8 cellular contexts compared by ENCODE assay signal in genomic region chr2:27085670-27086089, GRCh38. TPM values are rescaled to one million over a fixed set of nuclear protein-coding genes. Genes with fewer than 3 reads are reported as not detected.
A peak's percentile ranks its signal among the peaks of the same experiment; 100 is the strongest.
DNase-seq lines count a peak whose midpoint lies in the region; ATAC-seq, FAIRE-seq and TF ChIP-seq lines count a peak whose summit lies in the region.

No MANE protein-coding gene starts in this region.

- H3K4me3 ChIP-seq in left ventricle myocardium inferior: peak overlapping the region; percentile 84
- peak overlapping the region; percentile 40 to 73 (median 54) for H3K4me3 ChIP-seq in pancreas

- H3K9me3 ChIP-seq in left ventricle myocardium inferior (replicated peaks) (no peaks in the 10 kb centered on the region), pancreas (no peaks in the 10 kb centered on the region)

- intact Hi-C loops in left ventricle myocardium inferior (cut with micrococcal nuclease): loop anchor here (10.0 kb wide), 1 partner anchor 121 kb away; no protein-coding TSS in a partner anchor
- intact Hi-C loops in pancreas (cut with DNase I): loop anchor here in 1 of 3 donors (10.0 kb wide), 1 partner anchor 121 kb away; no protein-coding TSS in a partner anchor

- no peaks in the 10 kb centered on the region for H3K9me3 Mint-ChIP-seq in HFFc6

- WGBS in pancreas, 2 donors: 0% methylated on average over 32 to 38 of the region's 38 CpGs

- TF ChIP-seq CTCF in HFFc6 (IDR thresholded peaks at IDR 0.05): peak; percentile 57; the same call in 1 of the 2 replicates
- TF ChIP-seq CTCF in left ventricle myocardium inferior (IDR thresholded peaks at IDR 0.05; ENCODE audit: borderline replicate concordance): peak; percentile 61
- TF ChIP-seq CTCF in pancreas (IDR thresholded peaks at IDR 0.05): no peak

- H3K27me3 Mint-ChIP-seq in HFFc6 (ENCODE audit: insufficient read depth): peaks cover 3% of the 10 kb centered on the region

- peaks cover 55% of the 10 kb centered on the region for H3K4me1 ChIP-seq in left ventricle myocardium inferior
- H3K4me1 ChIP-seq in pancreas: peaks cover 0 to 18% (median 0%) of the 10 kb centered on the region in 3 donors

- no peaks in the 10 kb centered on the region for H3K27me3 ChIP-seq in left ventricle myocardium inferior (ENCODE audit: low read depth)
- no peaks in the 10 kb centered on the region for H3K27me3 ChIP-seq in pancreas

- H3K27ac Mint-ChIP-seq in HFFc6: peak overlapping the region; percentile 41

- H3K27ac ChIP-seq in left ventricle myocardium inferior (replicated peaks) (peak overlapping the region; percentile 97), pancreas (peak overlapping the region; percentile 66 to 83 (median 77))

- peak overlapping the region; percentile 62 for H3K4me3 Mint-ChIP-seq in HFFc6

- DNase-seq in NCI-H524 (lab: John Stamatoyannopoulos, UW): peak; percentile 48 to 73
- no peak for DNase-seq in NCI-H524 treated with DMSO at 0.1 percent for 48 hours (lab: John Stamatoyannopoulos, UW)
- DNase-seq in HFFc6: peak; percentile 46
- peak; percentile 49 for DNase-seq in NCI-H69 (lab: John Stamatoyannopoulos, UW)
- peak; percentile 41 for DNase-seq in amniotic epithelial cell (ENCODE audit: low read depth)
- peak; percentile 82 for DNase-seq in left ventricle myocardium inferior
- DNase-seq in pancreas: peak; percentile 64 to 88 (median 80)
- no peak for DNase-seq in GOT3 (lab: John Stamatoyannopoulos, UW)

- peaks cover 27% of the 10 kb centered on the region for H3K4me1 Mint-ChIP-seq in HFFc6 (ENCODE audit: low read depth)

- no peaks in the 10 kb centered on the region for H3K36me3 ChIP-seq in left ventricle myocardium inferior
- no peaks in the 10 kb centered on the region for H3K36me3 ChIP-seq in pancreas

- FAIRE-seq in pancreas (lab: Jason Lieb, UNC): no peak

- peak; percentile 44 to 64 (median 58) for ATAC-seq in pancreas

- H3K36me3 Mint-ChIP-seq in HFFc6 (ENCODE audit: low read depth): peaks cover 7% of the 10 kb centered on the region; the same call in 1 of the 2 replicates

RNA-seq across cellular contexts. Expression of gene KHK, which starts 0.9 kb away (rescaled TPM):
- 1 to 10 TPM; 1.0 to 1.7 (median 1.6) TPM for total RNA-seq in HFFc6 (2021; fragmentation: NEBNext Ultra II Directional; extraction: Animal tissue kit (Norgen Biotek cat#: 25700))
- total RNA-seq in left ventricle myocardium inferior (2.9 TPM), pancreas (10 to 100 TPM in 1 of 6 donors, 1 to 10 TPM in 5; 5.1 to 11.7 (median 6.3) TPM)
- 10 to 100 TPM; 10.6 to 16.2 TPM for polyA plus RNA-seq in pancreas

RNA-seq across cellular contexts. Expression of gene EMILIN1, which starts 7.3 kb away (rescaled TPM):
- 100 to 1,000 TPM; 144 to 208 (median 183) TPM for total RNA-seq in HFFc6 (2021; fragmentation: NEBNext Ultra II Directional; extraction: Animal tissue kit (Norgen Biotek cat#: 25700))
- 18.4 TPM for total RNA-seq in left ventricle myocardium inferior
- total RNA-seq in pancreas: 10 to 100 TPM in 2 of 6 donors, 1 to 10 TPM in 4; 2.6 to 47.1 (median 7.3) TPM
- polyA plus RNA-seq in pancreas: 10 to 100 TPM in 1 of 2 donors, 1 to 10 TPM in 1; 3.7 to 15.5 TPM

RNA-seq across cellular contexts. Expression of gene OST4, which starts 14.2 kb away (rescaled TPM):
- 100 to 1,000 TPM; 500 to 565 (median 548) TPM for total RNA-seq in HFFc6 (2021; fragmentation: NEBNext Ultra II Directional; extraction: Animal tissue kit (Norgen Biotek cat#: 25700))
- 354 TPM for total RNA-seq in left ventricle myocardium inferior
- 100 to 1,000 TPM in 3 of 6 donors, 10 to 100 TPM in 3; 76.6 to 148 (median 108) TPM for total RNA-seq in pancreas
- polyA plus RNA-seq in pancreas: 100 to 1,000 TPM; 183 to 188 TPM

RNA-seq across cellular contexts. Expression of gene CGREF1, which starts 33.2 kb away (rescaled TPM):
- under 1 TPM in 1 of 6 experiments, not detected in 5; 0.12 TPM for total RNA-seq in HFFc6 (2021; fragmentation: NEBNext Ultra II Directional; extraction: Animal tissue kit (Norgen Biotek cat#: 25700))
- total RNA-seq in left ventricle myocardium inferior (0.80 TPM), pancreas (1 to 10 TPM in 1 of 6 donors, under 1 TPM in 4, not detected in 1; 0.42 to 1.1 (median 0.78) TPM)
- polyA plus RNA-seq in pancreas: 1 to 10 TPM in 1 of 2 donors, under 1 TPM in 1; 0.49 to 1.2 TPM

RNA-seq across cellular contexts. Expression of gene AGBL5, which starts 34.2 kb away (rescaled TPM):
- 10 to 100 TPM; 23.5 to 31.4 (median 28.6) TPM for total RNA-seq in HFFc6 (2021; fragmentation: NEBNext Ultra II Directional; extraction: Animal tissue kit (Norgen Biotek cat#: 25700))
- total RNA-seq in left ventricle myocardium inferior (10.0 TPM), pancreas (10 to 100 TPM in 5 of 6 donors, 1 to 10 TPM in 1; 8.2 to 15.5 (median 11.9) TPM)
- 10 to 100 TPM in 1 of 2 donors, 1 to 10 TPM in 1; 8.7 to 11.6 TPM for polyA plus RNA-seq in pancreas

Comparison
In these comparisons a context has a peak if more than half of its experiments do, and no peak if none do; other contexts are left out.
1. DNase-seq: peak in NCI-H524 (2 of 2), HFFc6 (single experiment), NCI-H69 (single experiment), amniotic epithelial cell (single experiment), left ventricle myocardium inferior (single experiment) and pancreas (6 of 6); none in NCI-H524 treated with DMSO at 0.1 percent for 48 hours (single experiment) and GOT3 (single experiment).
2. CTCF ChIP-seq: peak in HFFc6 (single experiment) and left ventricle myocardium inferior (single experiment); none in pancreas (0 of 4).